In the genomic region with DNA sequence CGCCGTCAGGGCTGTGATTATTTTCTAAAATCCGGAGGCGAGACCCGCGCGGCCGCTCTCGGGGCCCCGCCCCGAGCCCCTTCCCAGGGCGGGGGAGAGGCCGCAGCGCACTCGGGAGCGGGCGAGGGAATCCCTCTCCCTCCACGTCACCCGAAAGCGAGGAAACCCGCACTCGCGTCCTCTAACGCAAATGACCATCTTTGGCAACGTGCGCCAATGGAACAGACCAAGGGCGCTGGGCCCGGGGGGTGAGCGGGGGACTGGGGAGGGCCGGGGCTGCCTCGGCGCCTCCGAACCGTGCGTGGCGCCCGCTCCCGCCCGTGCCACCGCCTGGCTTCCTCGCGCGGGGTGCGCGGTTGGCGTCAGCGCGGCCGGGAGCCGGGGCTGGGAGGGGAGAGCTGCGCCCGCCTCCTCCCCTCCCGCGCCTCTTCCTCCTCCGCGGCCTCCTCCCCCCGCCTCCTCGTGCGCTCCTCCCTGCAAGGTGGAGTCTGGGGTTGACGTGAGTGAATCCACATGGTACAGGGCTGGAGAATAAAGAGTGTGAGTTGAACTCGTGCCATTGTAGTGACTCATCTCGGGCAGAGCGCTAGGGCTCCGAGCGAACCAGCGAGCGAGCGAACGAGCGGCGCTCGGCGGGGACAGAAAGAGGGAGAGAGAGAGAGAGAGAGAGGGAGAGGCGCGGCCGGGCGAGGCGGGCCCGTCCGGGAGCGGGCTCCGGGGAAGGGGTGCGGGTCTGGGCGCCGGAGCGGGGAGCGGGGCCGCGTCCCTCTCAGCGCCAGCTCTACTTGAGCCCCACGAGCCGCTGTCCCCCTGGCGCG, we compare ENCODE assay signal across 8 cellular contexts. TPM values are rescaled to one million over a fixed set of nuclear protein-coding genes. Genes with fewer than 3 reads are reported as not detected.
DNase-seq lines count a peak whose midpoint lies in the region; ATAC-seq and TF ChIP-seq lines count a peak whose summit lies in the region.

Gene FOSL2 (plus strand): TSS at position 562 of the 818 bp plus-strand sequence. CDS start 863 bp downstream, outside the sequence.

- H3K36me3 ChIP-seq in adipocyte (ENCODE audit: control insufficient read depth, insufficient read depth, low read length, severe bottlenecking) (no peaks in the 10 kb centered on the region), upper lobe of left lung (no peaks in the 10 kb centered on the region)

- peak within 1 kb of the TSS; percentile 65 for H3K4me3 ChIP-seq in GM12875 (ENCODE audit: low read depth, low read length)
- peak within 1 kb of the TSS; percentile 97 for H3K4me3 ChIP-seq in adipocyte (ENCODE audit: low read length)
- H3K4me3 ChIP-seq in upper lobe of left lung: peak within 1 kb of the TSS; percentile 62 to 86 (median 84)

- TF ChIP-seq EP300 in upper lobe of left lung (IDR thresholded peaks at IDR 0.05): peak in 2 of 4 donors; percentile 60 to 97

- no peak for TF ChIP-seq CTCF in GM12875 (IDR thresholded peaks at IDR 0.05; ENCODE audit: borderline replicate concordance, insufficient read depth, low read depth, low read length)
- peak in 3 of 6 experiments; percentile 2 to 62 (median 52) for TF ChIP-seq CTCF in upper lobe of left lung (IDR thresholded peaks at IDR 0.05)

- H3K9me3 ChIP-seq in adipocyte (ENCODE audit: control insufficient read depth, low read length): no peaks in the 10 kb centered on the region
- no peaks in the 10 kb centered on the region for H3K9me3 ChIP-seq in upper lobe of left lung

- peak; percentile 83 for ATAC-seq in HG02798 (IDR thresholded peaks at IDR 0.05; ENCODE audit: poor library complexity, unreplicated experiment)
- peak; percentile 84 to 90 for ATAC-seq in upper lobe of left lung (ENCODE audit: low FRiP score in 2 of 2)

- WGBS in upper lobe of left lung, 2 donors: 0 to 2% methylated on average over 31 to 42 of the region's 94 CpGs

- intact Hi-C loops in cardiac septum (cut with DNase I): loop anchor here (2.0 to 5.0 kb wide), 6 partner anchors 118 to 678 kb away; partner anchors contain the start of gene MRPL33

- H3K4me1 ChIP-seq in adipocyte (ENCODE audit: control insufficient read depth, insufficient read depth, low read length) (peaks cover 25% of the 10 kb centered on the region), upper lobe of left lung (peaks cover 9 to 32% (median 14%) of the 10 kb centered on the region in 4 donors)

- DNase-seq in NCI-H1417 treated with DMSO at 0.1 percent for 48 hours (lab: John Stamatoyannopoulos, UW): peak; percentile 90
- DNase-seq in T follicular helper cell (ENCODE audit: low read depth): peak; percentile 92
- peak; percentile 99 for DNase-seq in adipocyte (ENCODE audit: low read depth)
- DNase-seq in cardiac septum (ENCODE audit: low spot score): peak; percentile 98
- peak; percentile 96 for DNase-seq in pons (ENCODE audit: low spot score)
- DNase-seq in upper lobe of left lung: peak; percentile 97

- TF ChIP-seq POLR2A in upper lobe of left lung (IDR thresholded peaks at IDR 0.05): peak; percentile 88 to 100 (median 98)

- no peaks in the 10 kb centered on the region for H3K27me3 ChIP-seq in adipocyte (replicated peaks; ENCODE audit: control insufficient read depth, insufficient read depth, low read length)
- H3K27me3 ChIP-seq in upper lobe of left lung: no peaks in the 10 kb centered on the region

- H3K9ac ChIP-seq in adipocyte (ENCODE audit: low read length): peak within 1 kb of the TSS; percentile 90

- H3K27ac ChIP-seq in upper lobe of left lung: peak within 1 kb of the TSS; percentile 98 to 100 (median 99)

RNA-seq across cellular contexts. Expression of gene FOSL2, which starts in this region (rescaled TPM):
- total RNA-seq in cardiac septum (65.4 TPM), upper lobe of left lung (100 to 1,000 TPM in 3 of 6 donors, 10 to 100 TPM in 3; 71.0 to 137 (median 91.0) TPM)

Comparison
In these comparisons a context has a peak if more than half of its experiments do, and no peak if none do; other contexts are left out.
1. Peak in every context shown above with its lines: DNase-seq, ATAC-seq, H3K4me3 ChIP-seq and H3K27ac ChIP-seq.